Comparison of ENCODE assay signal across 10 cellular contexts in genomic region chr15:95760508-95760907, GRCh38.
A peak's percentile ranks its signal among the peaks of the same experiment; 100 is the strongest.
DNase-seq lines count a peak whose midpoint lies in the region; ATAC-seq and TF ChIP-seq lines count a peak whose summit lies in the region.
"Had no signal": no experiment of that assay in that cellular context is flagged by ENCODE, and none has a peak within 500 bp of the region (broad histone marks: within the 10 kb centered on the region; RNA-seq: fewer than 3 reads in every experiment).

No MANE protein-coding gene starts in this region.

- peaks cover 2% of the 10 kb centered on the region for H3K4me1 ChIP-seq in NT2/D1 (ENCODE audit: insufficient read depth, insufficient read length)
- H3K4me1 ChIP-seq in neuronal stem cell (ENCODE audit: control insufficient read depth in 2 of 2, insufficient read depth in 1 of 2, low read depth in 1 of 2, low read length in 2 of 2) = peaks cover 6 to 16% of the 10 kb centered on the region in 2 donors

- no peak overlapping the region for H2AK5ac ChIP-seq in neuronal stem cell (ENCODE audit: low read depth, low read length)

- no peaks in the 10 kb centered on the region for H3K27me3 Mint-ChIP-seq in activated naive CD8-positive, alpha-beta T cell treated with anti-CD3 and anti-CD28 coated beads, Interleukin-2, amount 50 U/mL, for 24 hours
- H3K27me3 Mint-ChIP-seq: naive B cell had no signal

- H3K4me3 ChIP-seq in GM12865 (ENCODE audit: low read depth, low read length) (no peak overlapping the region), NT2/D1 (ENCODE audit: insufficient read length, low read depth) (no peak overlapping the region), epithelial cell of proximal tubule (ENCODE audit: low read depth, low read length) (no peak overlapping the region), neuronal stem cell (ENCODE audit: low read length in 2 of 2) (no peak overlapping the region)

- no peak overlapping the region for H3K14ac ChIP-seq in neuronal stem cell (ENCODE audit: low read length)

- no peaks in the 10 kb centered on the region for H3K36me3 ChIP-seq in NT2/D1 (ENCODE audit: insufficient read depth, insufficient read length, low read length)
- no peaks in the 10 kb centered on the region for H3K36me3 ChIP-seq in neuronal stem cell (replicated peaks in 1 of 2; ENCODE audit: control insufficient read depth in 2 of 2, insufficient read depth in 2 of 2, low read length in 2 of 2)

- no peak for ATAC-seq in activated naive CD8-positive, alpha-beta T cell treated with anti-CD3 and anti-CD28 coated beads, Interleukin-2, amount 50 U/mL, for 24 hours
- no peak for ATAC-seq in GM21526 (IDR thresholded peaks at IDR 0.05; ENCODE audit: low FRiP score, unreplicated experiment)

- no peak overlapping the region for H3K9ac ChIP-seq in NT2/D1 (ENCODE audit: insufficient read length, low read depth)
- no peak overlapping the region for H3K9ac ChIP-seq in neuronal stem cell (ENCODE audit: low read depth, low read length, poor library complexity)

- no peak overlapping the region for H3K27ac ChIP-seq in neuronal stem cell (replicated peaks; ENCODE audit: low read length)

- no peaks in the 10 kb centered on the region for H3K9me3 Mint-ChIP-seq in activated naive CD8-positive, alpha-beta T cell treated with anti-CD3 and anti-CD28 coated beads, Interleukin-2, amount 50 U/mL, for 24 hours

- no peak overlapping the region for H2BK12ac ChIP-seq in neuronal stem cell (ENCODE audit: low read length)

- H3K4me1 Mint-ChIP-seq in activated naive CD8-positive, alpha-beta T cell treated with anti-CD3 and anti-CD28 coated beads, Interleukin-2, amount 50 U/mL, for 24 hours = no peaks in the 10 kb centered on the region
- H3K4me1 Mint-ChIP-seq: naive B cell had no signal

- H2BK5ac ChIP-seq in neuronal stem cell (ENCODE audit: low read length) = no peak overlapping the region

- no peak overlapping the region for H3K27ac Mint-ChIP-seq in activated naive CD8-positive, alpha-beta T cell treated with anti-CD3 and anti-CD28 coated beads, Interleukin-2, amount 50 U/mL, for 24 hours
- H3K27ac Mint-ChIP-seq: naive B cell had no signal

- H3K18ac ChIP-seq in neuronal stem cell (ENCODE audit: low read length) = no peak overlapping the region

- TF ChIP-seq CTCF in GM12865 (IDR thresholded peaks at IDR 0.05; ENCODE audit: insufficient read depth, low read depth, low read length, missing control alignments) (peak; percentile 23), epithelial cell of proximal tubule (conservative IDR thresholded peaks at IDR 0.05; ENCODE audit: low read depth, low read length) (peak; percentile 43)

- WGBS in neuronal stem cell (ENCODE audit: extremely low coverage in 2 of 2, insufficient read length in 2 of 2, insufficient replicate concordance in 1 of 2), 2 donors = no CpG with 5 or more reads among the region's 5 CpGs

- H3K9me3 ChIP-seq in NT2/D1 (ENCODE audit: insufficient read depth, low read length) (no peaks in the 10 kb centered on the region), neuronal stem cell (replicated peaks in 1 of 2; ENCODE audit: control insufficient read depth in 2 of 2, insufficient read depth in 1 of 2, low read depth in 1 of 2, low read length in 2 of 2) (no peaks in the 10 kb centered on the region)

- H2AFZ ChIP-seq in neuronal stem cell (ENCODE audit: low read length) = no peak overlapping the region

- H3K79me1 ChIP-seq in neuronal stem cell (ENCODE audit: low read depth, low read length) = no peaks in the 10 kb centered on the region

- H2BK120ac ChIP-seq in neuronal stem cell (ENCODE audit: low read depth, low read length) = no peak overlapping the region

- H3K27me3 ChIP-seq in NT2/D1 (ENCODE audit: insufficient read depth, insufficient read length) (no peaks in the 10 kb centered on the region), neuronal stem cell (ENCODE audit: control insufficient read depth in 3 of 3, insufficient read depth in 3 of 3, low read depth in 1 of 3, low read length in 3 of 3) (no peaks in the 10 kb centered on the region)

- no peak overlapping the region for H2BK15ac ChIP-seq in neuronal stem cell (ENCODE audit: low read length)

- H4K8ac ChIP-seq in neuronal stem cell (ENCODE audit: low read depth, low read length) = no peak overlapping the region

- H3K4ac ChIP-seq in neuronal stem cell (ENCODE audit: low read length) = no peak overlapping the region

- H3K4me3 Mint-ChIP-seq in activated naive CD8-positive, alpha-beta T cell treated with anti-CD3 and anti-CD28 coated beads, Interleukin-2, amount 50 U/mL, for 24 hours = no peak overlapping the region
- H3K4me3 Mint-ChIP-seq: naive B cell had no signal

- H3K23ac ChIP-seq in neuronal stem cell (ENCODE audit: low read depth, low read length, poor library complexity) = no peak overlapping the region

- H3K36me3 Mint-ChIP-seq in activated naive CD8-positive, alpha-beta T cell treated with anti-CD3 and anti-CD28 coated beads, Interleukin-2, amount 50 U/mL, for 24 hours (ENCODE audit: low read depth) = no peaks in the 10 kb centered on the region
- H3K36me3 Mint-ChIP-seq: naive B cell had no signal

- H4K91ac ChIP-seq in neuronal stem cell (ENCODE audit: low read depth, low read length, poor library complexity) = no peak overlapping the region

- DNase-seq in GM12865 (ENCODE audit: low read depth) = peak; percentile 40
- DNase-seq in NT2/D1 (ENCODE audit: low read depth, low spot score) = peak; percentile 57
- DNase-seq in epithelial cell of proximal tubule (ENCODE audit: low read depth) = no peak
- peak; percentile 54 for DNase-seq in neuronal stem cell (ENCODE audit: low spot score)
- DNase-seq in activated naive CD8-positive, alpha-beta T cell treated with anti-CD3 and anti-CD28 coated beads, Interleukin-2, amount 50 U/mL, for 24 hours = no peak
- DNase-seq in Kasumi-1 (lab: John Stamatoyannopoulos, UW) = no peak
- DNase-seq: activated CD8-positive, alpha-beta memory T cell treated with anti-CD3 and anti-CD28 coated beads, Interleukin-2, amount 50 U/mL, for 4 hours; naive B cell; NCI-H446 had no signal

- H3K4me2 ChIP-seq in neuronal stem cell (ENCODE audit: insufficient read depth, low read length, poor library complexity, severe bottlenecking) = no peak overlapping the region

Comparison
In these comparisons a context has a peak if more than half of its experiments do, and no peak if none do; other contexts are left out.
1. DNase-seq: peak in GM12865 (single experiment), NT2/D1 (single experiment) and neuronal stem cell (single experiment); none in epithelial cell of proximal tubule (single experiment), activated naive CD8-positive, alpha-beta T cell treated with anti-CD3 and anti-CD28 coated beads, Interleukin-2, amount 50 U/mL, for 24 hours (single experiment) and Kasumi-1 (0 of 2).